ENCODE assay signal across 1 cellular context in genomic region chr20:11935754-11936551, GRCh38.
TF ChIP-seq lines count a peak whose summit lies in the region.

No MANE protein-coding gene starts in this region.

TF ChIP-seq in HepG2, 621 proteins besides CTCF, POLR2A, EP300 and RAD21 (continued from another document):
- TF ChIP-seq, protein P1, sequence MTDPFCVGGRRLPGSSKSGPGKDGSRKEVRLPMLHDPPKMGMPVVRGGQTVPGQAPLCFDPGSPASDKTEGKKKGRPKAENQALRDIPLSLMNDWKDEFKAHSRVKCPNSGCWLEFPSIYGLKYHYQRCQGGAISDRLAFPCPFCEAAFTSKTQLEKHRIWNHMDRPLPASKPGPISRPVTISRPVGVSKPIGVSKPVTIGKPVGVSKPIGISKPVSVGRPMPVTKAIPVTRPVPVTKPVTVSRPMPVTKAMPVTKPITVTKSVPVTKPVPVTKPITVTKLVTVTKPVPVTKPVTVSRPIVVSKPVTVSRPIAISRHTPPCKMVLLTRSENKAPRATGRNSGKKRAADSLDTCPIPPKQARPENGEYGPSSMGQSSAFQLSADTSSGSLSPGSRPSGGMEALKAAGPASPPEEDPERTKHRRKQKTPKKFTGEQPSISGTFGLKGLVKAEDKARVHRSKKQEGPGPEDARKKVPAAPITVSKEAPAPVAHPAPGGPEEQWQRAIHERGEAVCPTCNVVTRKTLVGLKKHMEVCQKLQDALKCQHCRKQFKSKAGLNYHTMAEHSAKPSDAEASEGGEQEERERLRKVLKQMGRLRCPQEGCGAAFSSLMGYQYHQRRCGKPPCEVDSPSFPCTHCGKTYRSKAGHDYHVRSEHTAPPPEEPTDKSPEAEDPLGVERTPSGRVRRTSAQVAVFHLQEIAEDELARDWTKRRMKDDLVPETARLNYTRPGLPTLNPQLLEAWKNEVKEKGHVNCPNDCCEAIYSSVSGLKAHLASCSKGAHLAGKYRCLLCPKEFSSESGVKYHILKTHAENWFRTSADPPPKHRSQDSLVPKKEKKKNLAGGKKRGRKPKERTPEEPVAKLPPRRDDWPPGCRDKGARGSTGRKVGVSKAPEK (CRISPR knock-in tag; IDR thresholded peaks at IDR 0.05; ENCODE audit: borderline replicate concordance), result no peak
- TF ChIP-seq DZIP1 (CRISPR knock-in tag; IDR thresholded peaks at IDR 0.05), result no peak
- TF ChIP-seq ZNF782 (CRISPR knock-in tag; IDR thresholded peaks at IDR 0.05; ENCODE audit: borderline replicate concordance), result peak; percentile 81; the same call in 1 of the 2 replicates
- peak; percentile 42; the same call in 1 of the 2 replicates for TF ChIP-seq GATAD2A (CRISPR knock-in tag; IDR thresholded peaks at IDR 0.05)
- TF ChIP-seq CHCHD3 (CRISPR knock-in tag; IDR thresholded peaks at IDR 0.05), result no peak
- TF ChIP-seq ASH2L (IDR thresholded peaks at IDR 0.05; ENCODE audit: insufficient read length, low read depth, low read length), result peak; percentile 33
- TF ChIP-seq GABPB1 (CRISPR knock-in tag; IDR thresholded peaks at IDR 0.05), result peak; percentile 41; the same call in 1 of the 2 replicates
- TF ChIP-seq PLRG1 (conservative IDR thresholded peaks at IDR 0.05), result no peak
- TF ChIP-seq, protein P2, sequence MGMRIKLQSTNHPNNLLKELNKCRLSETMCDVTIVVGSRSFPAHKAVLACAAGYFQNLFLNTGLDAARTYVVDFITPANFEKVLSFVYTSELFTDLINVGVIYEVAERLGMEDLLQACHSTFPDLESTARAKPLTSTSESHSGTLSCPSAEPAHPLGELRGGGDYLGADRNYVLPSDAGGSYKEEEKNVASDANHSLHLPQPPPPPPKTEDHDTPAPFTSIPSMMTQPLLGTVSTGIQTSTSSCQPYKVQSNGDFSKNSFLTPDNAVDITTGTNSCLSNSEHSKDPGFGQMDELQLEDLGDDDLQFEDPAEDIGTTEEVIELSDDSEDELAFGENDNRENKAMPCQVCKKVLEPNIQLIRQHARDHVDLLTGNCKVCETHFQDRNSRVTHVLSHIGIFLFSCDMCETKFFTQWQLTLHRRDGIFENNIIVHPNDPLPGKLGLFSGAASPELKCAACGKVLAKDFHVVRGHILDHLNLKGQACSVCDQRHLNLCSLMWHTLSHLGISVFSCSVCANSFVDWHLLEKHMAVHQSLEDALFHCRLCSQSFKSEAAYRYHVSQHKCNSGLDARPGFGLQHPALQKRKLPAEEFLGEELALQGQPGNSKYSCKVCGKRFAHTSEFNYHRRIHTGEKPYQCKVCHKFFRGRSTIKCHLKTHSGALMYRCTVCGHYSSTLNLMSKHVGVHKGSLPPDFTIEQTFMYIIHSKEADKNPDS (CRISPR knock-in tag; IDR thresholded peaks at IDR 0.05), result no peak
- TF ChIP-seq HIC2 (CRISPR knock-in tag; IDR thresholded peaks at IDR 0.05; ENCODE audit: low read depth), result no peak
- no peak for TF ChIP-seq ZNF543 (CRISPR knock-in tag; IDR thresholded peaks at IDR 0.05)
- TF ChIP-seq MEIS2 (CRISPR knock-in tag; IDR thresholded peaks at IDR 0.05), result no peak
- TF ChIP-seq SP1 (IDR thresholded peaks at IDR 0.05), result no peak
- TF ChIP-seq SP1 (CRISPR knock-in tag; IDR thresholded peaks at IDR 0.05), result no peak
- no peak for TF ChIP-seq CBX2 (IDR thresholded peaks at IDR 0.05; ENCODE audit: low read depth, low read length)
- no peak for TF ChIP-seq CBX2 (CRISPR knock-in tag; IDR thresholded peaks at IDR 0.05; ENCODE audit: low read depth)
- TF ChIP-seq BCLAF1 (IDR thresholded peaks at IDR 0.05), result no peak
- TF ChIP-seq SALL2 (CRISPR knock-in tag; IDR thresholded peaks at IDR 0.05), result no peak
- TF ChIP-seq ELF4 (CRISPR knock-in tag; IDR thresholded peaks at IDR 0.05; ENCODE audit: borderline replicate concordance), result no peak
- no peak for TF ChIP-seq SMARCE1 (IDR thresholded peaks at IDR 0.05; ENCODE audit: borderline replicate concordance)
- TF ChIP-seq ELF3 (CRISPR knock-in tag; IDR thresholded peaks at IDR 0.05), result peak; percentile 43; the same call in 1 of the 2 replicates
- TF ChIP-seq CEBPZ (IDR thresholded peaks at IDR 0.05; ENCODE audit: low read length), result no peak; the same call in 1 of the 2 replicates
- no peak for TF ChIP-seq ZNF3 (CRISPR knock-in tag; IDR thresholded peaks at IDR 0.05)
- no peak for TF ChIP-seq NAIF1 (CRISPR knock-in tag; IDR thresholded peaks at IDR 0.05; ENCODE audit: borderline replicate concordance)
- TF ChIP-seq THAP7 (CRISPR knock-in tag; IDR thresholded peaks at IDR 0.05), result 0 out of 2 replicates have a peak, but pooled peaks have one; percentile 47
- TF ChIP-seq GATA4 (IDR thresholded peaks at IDR 0.05; ENCODE audit: borderline replicate concordance, low read depth), result no peak
- no peak for TF ChIP-seq RARA (CRISPR knock-in tag; IDR thresholded peaks at IDR 0.05)
TF ChIP-seq in HepG2: peak in this region for 29.
